ENCODE assay signal across 22 cellular contexts in the genomic region with DNA sequence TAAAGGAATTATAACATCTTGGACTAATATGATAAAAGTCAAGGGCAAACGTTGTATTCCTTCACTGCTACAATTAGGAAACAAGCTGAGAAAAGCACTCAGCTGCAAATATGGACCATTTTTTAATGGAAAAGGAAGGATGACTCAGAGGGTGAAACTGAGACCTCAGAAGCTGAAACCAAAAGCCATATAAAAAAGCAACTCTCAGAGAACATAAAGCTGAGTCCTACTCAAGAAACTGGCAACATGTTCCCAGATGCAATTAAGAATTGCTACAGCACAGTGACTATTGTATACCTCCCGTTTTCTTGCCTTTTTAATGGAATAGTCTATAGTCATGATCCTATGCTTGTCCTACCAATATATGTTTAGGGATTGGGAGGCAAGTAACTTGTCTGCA.
"Had no signal": no experiment of that assay in that cellular context is flagged by ENCODE, and none has a peak within 500 bp of the region (broad histone marks: within the 10 kb centered on the region; RNA-seq: fewer than 3 reads in every experiment).

No MANE protein-coding gene starts in this region.

- H3K27ac Mint-ChIP-seq: immature natural killer cell; naive B cell; nephron progenitor cell; stimulated activated effector memory CD8-positive, alpha-beta T cell treated with anti-CD3 and anti-CD28 coated beads, Interleukin-12 subunit alpha, Interleukin-12 subunit beta, amount 100 ng/mL, for 72 hours had no signal

- H3K9me3 ChIP-seq: psoas muscle, right lobe of liver, upper lobe of left lung, uterus had no signal

- H3K36me3 Mint-ChIP-seq: immature natural killer cell; naive B cell; stimulated activated effector memory CD8-positive, alpha-beta T cell treated with anti-CD3 and anti-CD28 coated beads, Interleukin-12 subunit alpha, Interleukin-12 subunit beta, amount 100 ng/mL, for 72 hours had no signal

- H3K4me3 ChIP-seq: coronary artery, gastroesophageal sphincter, left ventricle myocardium inferior, lung, psoas muscle, right lobe of liver, tibial artery, upper lobe of left lung, uterus had no signal

- H3K4me1 Mint-ChIP-seq: immature natural killer cell; naive B cell; nephron progenitor cell; stimulated activated effector memory CD8-positive, alpha-beta T cell treated with anti-CD3 and anti-CD28 coated beads, Interleukin-12 subunit alpha, Interleukin-12 subunit beta, amount 100 ng/mL, for 72 hours had no signal

- ATAC-seq: gastroesophageal sphincter; left cardiac atrium; psoas muscle; right lobe of liver; stimulated activated effector memory CD8-positive, alpha-beta T cell treated with anti-CD3 and anti-CD28 coated beads, Interleukin-12 subunit alpha, Interleukin-12 subunit beta, amount 100 ng/mL, for 72 hours; stimulated activated naive CD8-positive, alpha-beta T cell treated with anti-CD3 and anti-CD28 coated beads, Interleukin-15, Interleukin-2, amounts not matched to agents 100 U/mL and 50 U/mL, for 24 hours had no signal

- H3K4me3 Mint-ChIP-seq: immature natural killer cell; naive B cell; nephron progenitor cell; stimulated activated effector memory CD8-positive, alpha-beta T cell treated with anti-CD3 and anti-CD28 coated beads, Interleukin-12 subunit alpha, Interleukin-12 subunit beta, amount 100 ng/mL, for 72 hours had no signal

- H3K27me3 ChIP-seq: gastroesophageal sphincter, right lobe of liver, tibial artery, upper lobe of left lung, uterus had no signal

- DNase-seq: effector CD4-positive, alpha-beta T cell; glutamatergic neuron; immature natural killer cell; kidney; left cardiac atrium; left ventricle myocardium inferior; mesenchymal stem cell; naive B cell; nephron progenitor cell; psoas muscle; retina; right lobe of liver; stimulated activated CD4-positive, alpha-beta T cell treated with anti-CD3 and anti-CD28 coated beads, Interleukin-4, amount 100 ng/mL, for 1 hour; stimulated activated CD8-positive, alpha-beta memory T cell treated with anti-CD3 and anti-CD28 coated beads, Interleukin-4, amount 100 ng/mL, for 48 hours; stimulated activated naive CD8-positive, alpha-beta T cell treated with anti-CD3 and anti-CD28 coated beads, Interleukin-15, Interleukin-2, amounts not matched to agents 100 U/mL and 50 U/mL, for 24 hours; tibial artery; upper lobe of left lung; uterus had no signal

- H3K27me3 Mint-ChIP-seq: naive B cell had no signal

- H3K27ac ChIP-seq: coronary artery, gastroesophageal sphincter, left ventricle myocardium inferior, psoas muscle, right lobe of liver, tibial artery, upper lobe of left lung, uterus had no signal

- H3K4me1 ChIP-seq: gastroesophageal sphincter, left ventricle myocardium inferior, psoas muscle, right lobe of liver, upper lobe of left lung, uterus had no signal

- H3K36me3 ChIP-seq: gastroesophageal sphincter, left ventricle myocardium inferior, right lobe of liver, tibial artery, upper lobe of left lung, uterus had no signal
